8 cellular contexts compared by ENCODE assay signal in genomic region chr2:190181066-190181681, GRCh38.
DNase-seq lines count a peak whose midpoint lies in the region; ATAC-seq and TF ChIP-seq lines count a peak whose summit lies in the region.

No MANE protein-coding gene starts in this region.

- no peak for ATAC-seq in HG02870 (IDR thresholded peaks at IDR 0.05; ENCODE audit: unreplicated experiment)

- no peaks in the 10 kb centered on the region for H3K9me3 Mint-ChIP-seq in HFFc6

- H3K27me3 ChIP-seq in esophagus squamous epithelium, result no peaks in the 10 kb centered on the region
- H3K27me3 ChIP-seq in parathyroid adenoma (ENCODE audit: control insufficient read depth, insufficient read depth, low read length), result no peaks in the 10 kb centered on the region

- peaks cover 6% of the 10 kb centered on the region for H3K4me1 Mint-ChIP-seq in HFFc6 (ENCODE audit: low read depth)

- TF ChIP-seq CTCF in HFFc6 (IDR thresholded peaks at IDR 0.05) (no peak), esophagus squamous epithelium (IDR thresholded peaks at IDR 0.05) (no peak), parathyroid adenoma (IDR thresholded peaks at IDR 0.05) (no peak)

- peak overlapping the region; percentile 65 for H3K4me3 Mint-ChIP-seq in HFFc6

- TF ChIP-seq POLR2A in esophagus squamous epithelium (IDR thresholded peaks at IDR 0.05), result no peak

- H3K9ac ChIP-seq in parathyroid adenoma, result no peak overlapping the region

- peaks cover 6 to 20% (median 10%) of the 10 kb centered on the region in 3 donors for H3K4me1 ChIP-seq in esophagus squamous epithelium
- peaks cover 5% of the 10 kb centered on the region for H3K4me1 ChIP-seq in parathyroid adenoma

- intact Hi-C loops in esophagus squamous epithelium (cut with DNase I), result no loop called here

- H2AFZ ChIP-seq in parathyroid adenoma, result peak overlapping the region; percentile 98

- no peaks in the 10 kb centered on the region for H3K79me2 ChIP-seq in parathyroid adenoma

- WGBS in esophagus squamous epithelium, 2 donors, result 19 to 31% methylated on average over 5 to 12 of the region's 17 CpGs

- peaks cover 6% of the 10 kb centered on the region; the same call in 1 of the 2 replicates for H3K27me3 Mint-ChIP-seq in HFFc6 (ENCODE audit: insufficient read depth)

- H3K27ac ChIP-seq in esophagus squamous epithelium (peak overlapping the region; percentile 72 to 88 (median 80)), parathyroid adenoma (peak overlapping the region; percentile 52)

- H3K36me3 ChIP-seq in esophagus squamous epithelium (no peaks in the 10 kb centered on the region), parathyroid adenoma (ENCODE audit: control insufficient read depth, insufficient read depth, low read length) (no peaks in the 10 kb centered on the region)

- H3K4me3 ChIP-seq in esophagus squamous epithelium (peak overlapping the region; percentile 55 to 83 (median 72)), parathyroid adenoma (ENCODE audit: low read depth, low read length) (peak overlapping the region; percentile 54)

- no peaks in the 10 kb centered on the region for H3K9me3 ChIP-seq in esophagus squamous epithelium
- no peaks in the 10 kb centered on the region for H3K9me3 ChIP-seq in parathyroid adenoma (ENCODE audit: control insufficient read depth, low read length)

- H3K27ac Mint-ChIP-seq in HFFc6, result no peak overlapping the region

- H3K36me3 Mint-ChIP-seq in HFFc6 (ENCODE audit: low read depth), result no peaks in the 10 kb centered on the region

- DNase-seq in NOMO-1 treated with DMSO at 0.1 percent for 48 hours (lab: John Stamatoyannopoulos, UW; ENCODE audit: unreplicated experiment), result peak; percentile 0
- DNase-seq in NOMO-1 (lab: John Stamatoyannopoulos, UW; ENCODE audit: unreplicated experiment in 2 of 2), result no peak
- DNase-seq in HFFc6, result no peak
- DNase-seq in RKO (ENCODE audit: low spot score), result peak; percentile 49
- no peak for DNase-seq in esophagus squamous epithelium (lab: John Stamatoyannopoulos, UW)
- DNase-seq in GF-D8 (lab: John Stamatoyannopoulos, UW), result no peak

- peak overlapping the region; percentile 79 for H3K4me2 ChIP-seq in parathyroid adenoma (ENCODE audit: low read length)

Comparison
In these comparisons a context has a peak if more than half of its experiments do, and no peak if none do; other contexts are left out.
1. DNase-seq: peak in NOMO-1 treated with DMSO at 0.1 percent for 48 hours (single experiment) and RKO (single experiment); none in NOMO-1 (0 of 2), HFFc6 (single experiment), esophagus squamous epithelium (single experiment) and GF-D8 (single experiment).